Comparison of ENCODE assay signal across 8 cellular contexts in the genomic region with DNA sequence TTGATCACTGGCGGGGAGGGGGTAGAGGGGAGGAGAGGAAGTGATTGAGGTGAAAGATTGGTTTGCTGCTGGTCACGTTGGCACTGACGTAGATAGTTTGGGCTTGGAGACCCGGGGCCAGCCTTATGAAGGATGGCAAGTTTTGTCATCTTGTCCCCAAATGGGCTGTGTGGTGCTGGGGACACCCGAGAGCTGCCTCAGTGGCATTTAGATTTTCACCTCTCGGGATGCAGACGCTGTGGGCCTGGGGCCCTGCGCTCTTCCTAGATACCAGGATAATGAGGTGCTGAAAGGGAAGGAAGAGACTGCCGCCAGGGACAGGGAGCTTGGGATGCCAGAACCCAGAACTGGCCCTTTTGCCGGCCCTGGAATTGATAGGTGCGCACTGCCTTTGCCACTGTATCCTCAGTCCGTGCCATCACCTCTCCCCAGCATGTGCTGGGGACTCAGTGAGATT. TPM values are rescaled to one million over a fixed set of nuclear protein-coding genes. Genes with fewer than 3 reads are reported as not detected.
DNase-seq lines count a peak whose midpoint lies in the region; ATAC-seq, FAIRE-seq and TF ChIP-seq lines count a peak whose summit lies in the region.

No MANE protein-coding gene starts in this region.

- H3K27ac Mint-ChIP-seq in astrocyte (ENCODE audit: unreplicated experiment): peak overlapping the region; percentile 18
- peak overlapping the region; percentile 72 to 76 for H3K27ac Mint-ChIP-seq in natural killer cell treated with Interleukin-12 subunit alpha and Interleukin-12 subunit beta and Interleukin-15 and Interleukin-18, amount 100 ng/mL, for 72 hours

- H3K36me3 Mint-ChIP-seq in astrocyte (ENCODE audit: low read depth, unreplicated experiment): no peaks in the 10 kb centered on the region
- H3K36me3 Mint-ChIP-seq in natural killer cell treated with Interleukin-12 subunit alpha and Interleukin-12 subunit beta and Interleukin-15 and Interleukin-18, amount 100 ng/mL, for 72 hours: peaks cover 6% of the 10 kb centered on the region

- WGBS in right cardiac atrium: 60% methylated on average over 12 of the region's 12 CpGs

- no peak for TF ChIP-seq CTCF in astrocyte (IDR thresholded peaks at IDR 0.05; ENCODE audit: insufficient read depth, low read depth, low read length)

- FAIRE-seq in astrocyte (lab: Jason Lieb, UNC): no peak

- H3K4me2 ChIP-seq in astrocyte (ENCODE audit: low read length): peak overlapping the region; percentile 94

- H3K4me3 ChIP-seq in right cardiac atrium (ENCODE audit: low read length) (no peak overlapping the region), astrocyte (ENCODE audit: insufficient read depth, low read depth, low read length) (no peak overlapping the region)

- H3K9me3 ChIP-seq in right cardiac atrium (ENCODE audit: control insufficient read depth, low read length) (no peaks in the 10 kb centered on the region), astrocyte (ENCODE audit: insufficient read depth, low read depth, low read length) (no peaks in the 10 kb centered on the region)

- DNase-seq in right cardiac atrium (peak in 2 of 3 donors; percentile 37 to 47), left cardiac atrium (no peak), astrocyte (ENCODE audit: low read depth) (no peak), GM03348 (ENCODE audit: low spot score) (no peak), AG20443 (ENCODE audit: low spot score) (no peak)
- no peak for DNase-seq in natural killer cell treated with Interleukin-12 subunit alpha and Interleukin-12 subunit beta and Interleukin-15 and Interleukin-18, amount 100 ng/mL, for 72 hours (ENCODE audit: low spot score)

- peaks cover 16% of the 10 kb centered on the region for H3K4me1 Mint-ChIP-seq in astrocyte (ENCODE audit: low read depth, unreplicated experiment)
- H3K4me1 Mint-ChIP-seq in natural killer cell treated with Interleukin-12 subunit alpha and Interleukin-12 subunit beta and Interleukin-15 and Interleukin-18, amount 100 ng/mL, for 72 hours (ENCODE audit: low read depth in 2 of 2): peaks cover 38 to 46% of the 10 kb centered on the region in 2 donors

- peaks cover 5% of the 10 kb centered on the region for H3K36me3 ChIP-seq in astrocyte (ENCODE audit: insufficient read depth, low read length)

- H3K4me3 Mint-ChIP-seq in astrocyte (ENCODE audit: unreplicated experiment): peak overlapping the region; percentile 81
- peak overlapping the region; percentile 90 for H3K4me3 Mint-ChIP-seq in natural killer cell treated with Interleukin-12 subunit alpha and Interleukin-12 subunit beta and Interleukin-15 and Interleukin-18, amount 100 ng/mL, for 72 hours

- H3K27me3 Mint-ChIP-seq in astrocyte (ENCODE audit: low read depth, unreplicated experiment): peaks cover 5% of the 10 kb centered on the region
- H3K27me3 Mint-ChIP-seq in natural killer cell treated with Interleukin-12 subunit alpha and Interleukin-12 subunit beta and Interleukin-15 and Interleukin-18, amount 100 ng/mL, for 72 hours: no peaks in the 10 kb centered on the region

- intact Hi-C loops in right cardiac atrium (cut with DNase I) (loop anchor here (2.0 to 5.0 kb wide), 4 partner anchors 60 to 69 kb away; no protein-coding TSS in a partner anchor), left cardiac atrium (cut with DNase I) (loop anchor here (5.0 kb wide), 3 partner anchors 36 to 69 kb away; no protein-coding TSS in a partner anchor)

- peaks cover 31% of the 10 kb centered on the region for H4K20me1 ChIP-seq in astrocyte (ENCODE audit: insufficient read depth, low read length)

- H3K9ac ChIP-seq in astrocyte (ENCODE audit: low read length): peak overlapping the region; percentile 93

- peaks cover 31% of the 10 kb centered on the region for H3K79me2 ChIP-seq in astrocyte (ENCODE audit: insufficient read depth, low read length)

- no peaks in the 10 kb centered on the region for H3K27me3 ChIP-seq in right cardiac atrium (ENCODE audit: control insufficient read depth, insufficient read depth)
- no peaks in the 10 kb centered on the region for H3K27me3 ChIP-seq in astrocyte (ENCODE audit: insufficient read depth, low read length)

- no peak overlapping the region for H2AFZ ChIP-seq in astrocyte (ENCODE audit: low read depth, low read length)

- H3K27ac ChIP-seq in right cardiac atrium (ENCODE audit: low read length): no peak overlapping the region
- H3K27ac ChIP-seq in astrocyte (ENCODE audit: low read depth, low read length): no peak overlapping the region

- ATAC-seq in right cardiac atrium (no peak), left cardiac atrium (no peak), GM19035 (IDR thresholded peaks at IDR 0.05; ENCODE audit: unreplicated experiment) (no peak), GM19395 (IDR thresholded peaks at IDR 0.05; ENCODE audit: unreplicated experiment) (no peak)
- no peak for ATAC-seq in natural killer cell treated with Interleukin-12 subunit alpha and Interleukin-12 subunit beta and Interleukin-15 and Interleukin-18, amount 100 ng/mL, for 72 hours

- H3K9me3 Mint-ChIP-seq in astrocyte (ENCODE audit: unreplicated experiment): no peaks in the 10 kb centered on the region
- no peaks in the 10 kb centered on the region for H3K9me3 Mint-ChIP-seq in natural killer cell treated with Interleukin-12 subunit alpha and Interleukin-12 subunit beta and Interleukin-15 and Interleukin-18, amount 100 ng/mL, for 72 hours

- H3K4me1 ChIP-seq in right cardiac atrium (ENCODE audit: control insufficient read depth, insufficient read depth, low read length) (peaks cover 7% of the 10 kb centered on the region), astrocyte (ENCODE audit: insufficient read depth, low read length) (peaks cover 42% of the 10 kb centered on the region)

RNA-seq across cellular contexts. Expression of a gene that starts 1.4 kb away (rescaled TPM):
- total RNA-seq in right cardiac atrium (10 to 100 TPM in 3 of 4 donors, 1 to 10 TPM in 1; 6.6 to 51.2 (median 11.6) TPM), left cardiac atrium (10 to 100 TPM; 15.1 to 78.1 TPM), astrocyte (13.4 and 16.7 TPM in 2 replicates)
- polyA plus RNA-seq in right cardiac atrium: 52.6 TPM
- total RNA-seq in natural killer cell treated with Interleukin-12 subunit alpha and Interleukin-12 subunit beta and Interleukin-15 and Interleukin-18, amount 100 ng/mL, for 72 hours: 100 to 1,000 TPM; 110 to 156 TPM

RNA-seq across cellular contexts. Expression of a gene that starts 17.2 kb away (rescaled TPM):
- total RNA-seq in right cardiac atrium (10 to 100 TPM; 20.2 to 22.2 (median 20.8) TPM), left cardiac atrium (10 to 100 TPM; 17.7 to 24.3 TPM), astrocyte (31.3 and 32.0 TPM in 2 replicates)
- polyA plus RNA-seq in right cardiac atrium: 13.9 TPM
- total RNA-seq in natural killer cell treated with Interleukin-12 subunit alpha and Interleukin-12 subunit beta and Interleukin-15 and Interleukin-18, amount 100 ng/mL, for 72 hours: 100 to 1,000 TPM in 1 of 2 donors, 10 to 100 TPM in 1; 83.0 to 139 TPM

Comparison
In these comparisons a context has a peak if more than half of its experiments do, and no peak if none do; other contexts are left out.
1. DNase-seq: peak in right cardiac atrium (2 of 3); none in left cardiac atrium (single experiment), astrocyte (single experiment), natural killer cell treated with Interleukin-12 subunit alpha and Interleukin-12 subunit beta and Interleukin-15 and Interleukin-18, amount 100 ng/mL, for 72 hours (single experiment), GM03348 (single experiment) and AG20443 (single experiment).